In genomic region chr20:59821788-59822187, GRCh38 we compare ENCODE assay signal across 15 cellular contexts.
"Had no signal": no experiment of that assay in that cellular context is flagged by ENCODE, and none has a peak within 500 bp of the region (broad histone marks: within the 10 kb centered on the region; RNA-seq: fewer than 3 reads in every experiment).

No MANE protein-coding gene starts in this region.

- ATAC-seq: activated CD4-positive, alpha-beta T cell treated with anti-CD3 and anti-CD28 coated beads for 36 hours; left lung; WTC11 had no signal

- H3K27ac ChIP-seq: esophagus squamous epithelium, left lung, prostate gland, tibial artery had no signal

- DNase-seq: activated CD4-positive, alpha-beta T cell treated with anti-CD3 and anti-CD28 coated beads for 36 hours; activated naive CD4-positive, alpha-beta T cell treated with Interleukin-2 at 50 U/mL for 16 hours; activated T-cell treated with anti-CD3 and anti-CD28 coated beads, Interleukin-2, amount 50 U/mL, for 24 hours; anterior cingulate cortex; cortex of kidney; effector CD8-positive, alpha-beta T cell; esophagus squamous epithelium; hippocampal formation; left lung; stimulated activated CD4-positive, alpha-beta T cell treated with anti-CD3 and anti-CD28 coated beads, Interleukin-12 subunit alpha, Interleukin-12 subunit beta, amount 100 ng/mL, for 4 hours; stimulated activated CD4-positive, alpha-beta T cell treated with anti-CD3 and anti-CD28 coated beads, Interleukin-1b, Interleukin-23, amount 100 ng/mL, for 48 hours; stimulated activated naive CD4-positive, alpha-beta T cell; tibial artery had no signal
